ENCODE assay signal across 1 cellular context in genomic region chr7:90788057-90788456, GRCh38.
TF ChIP-seq lines count a peak whose summit lies in the region.

No MANE protein-coding gene starts in this region.

TF ChIP-seq in WTC11, 78 proteins besides CTCF, POLR2A, EP300 and RAD21 (continued from another document):
- TF ChIP-seq HMGXB4 (CRISPR knock-in tag; IDR thresholded peaks at IDR 0.05) (no peak), FOXP4 (CRISPR knock-in tag; IDR thresholded peaks at IDR 0.05) (no peak), ATF1 (CRISPR knock-in tag; IDR thresholded peaks at IDR 0.05) (no peak)
